In genomic region chr2:177883177-177883576, GRCh38 we compare ENCODE assay signal across 32 cellular contexts.
"Had no signal": no experiment of that assay in that cellular context is flagged by ENCODE, and none has a peak within 500 bp of the region (broad histone marks: within the 10 kb centered on the region; RNA-seq: fewer than 3 reads in every experiment).

No MANE protein-coding gene starts in this region.

- H3K4me1 ChIP-seq: adrenal gland, body of pancreas, colonic mucosa, esophagus squamous epithelium had no signal

- H3K4me3 Mint-ChIP-seq: activated CD4-positive, alpha-beta memory T cell treated with anti-CD3 and anti-CD28 coated beads, Interleukin-2, amount 10 ng/mL, durations not matched to agents 7 days and 5 days; activated CD4-positive, alpha-beta T cell treated with anti-CD3 and anti-CD28 coated beads, Interleukin-2, amount 10 ng/mL, durations not matched to agents 7 days and 5 days; activated naive CD4-positive, alpha-beta T cell treated with anti-CD3 and anti-CD28 coated beads, Interleukin-2, amount 50 U/mL, for 24 hours; activated naive CD8-positive, alpha-beta T cell treated with anti-CD3 and anti-CD28 coated beads for 36 hours; activated naive CD8-positive, alpha-beta T cell treated with anti-CD3 and anti-CD28 coated beads, Interleukin-2, amount 50 U/mL, for 24 hours; activated T-cell treated with anti-CD3 and anti-CD28 coated beads, Interleukin-2, amount 50 U/mL, for 24 hours; activated T-cell treated with anti-CD3 and anti-CD28 coated beads, Interleukin-2, amount 50 U/mL, for 72 hours; T-helper 17 cell; T-helper 2 cell treated with Interferon-gamma antibody and Interleukin-4, amounts not matched to agents 5 μg/mL and 100 μg/mL, for 36 hours had no signal

- H3K27ac Mint-ChIP-seq: activated CD4-positive, alpha-beta memory T cell treated with anti-CD3 and anti-CD28 coated beads, Interleukin-2, amount 10 ng/mL, durations not matched to agents 7 days and 5 days; activated CD4-positive, alpha-beta T cell treated with anti-CD3 and anti-CD28 coated beads, Interleukin-2, amount 10 ng/mL, durations not matched to agents 7 days and 5 days; activated naive CD4-positive, alpha-beta T cell treated with anti-CD3 and anti-CD28 coated beads, Interleukin-2, amount 50 U/mL, for 24 hours; activated naive CD8-positive, alpha-beta T cell treated with anti-CD3 and anti-CD28 coated beads for 36 hours; activated naive CD8-positive, alpha-beta T cell treated with anti-CD3 and anti-CD28 coated beads, Interleukin-2, amount 50 U/mL, for 24 hours; activated T-cell treated with anti-CD3 and anti-CD28 coated beads, Interleukin-2, amount 50 U/mL, for 24 hours; activated T-cell treated with anti-CD3 and anti-CD28 coated beads, Interleukin-2, amount 50 U/mL, for 72 hours; T-helper 17 cell; T-helper 2 cell treated with Interferon-gamma antibody and Interleukin-4, amounts not matched to agents 5 μg/mL and 100 μg/mL, for 36 hours had no signal

- H3K9me3 ChIP-seq: adrenal gland, body of pancreas, breast epithelium, colonic mucosa, esophagus squamous epithelium had no signal

- H3K9me3 Mint-ChIP-seq: activated CD4-positive, alpha-beta memory T cell treated with anti-CD3 and anti-CD28 coated beads, Interleukin-2, amount 10 ng/mL, durations not matched to agents 7 days and 5 days; activated CD4-positive, alpha-beta T cell treated with anti-CD3 and anti-CD28 coated beads, Interleukin-2, amount 10 ng/mL, durations not matched to agents 7 days and 5 days; activated naive CD4-positive, alpha-beta T cell treated with anti-CD3 and anti-CD28 coated beads, Interleukin-2, amount 50 U/mL, for 24 hours; activated naive CD8-positive, alpha-beta T cell treated with anti-CD3 and anti-CD28 coated beads, Interleukin-2, amount 50 U/mL, for 24 hours; activated T-cell treated with anti-CD3 and anti-CD28 coated beads, Interleukin-2, amount 50 U/mL, for 24 hours; activated T-cell treated with anti-CD3 and anti-CD28 coated beads, Interleukin-2, amount 50 U/mL, for 72 hours; T-helper 2 cell treated with Interferon-gamma antibody and Interleukin-4, amounts not matched to agents 5 μg/mL and 100 μg/mL, for 36 hours had no signal

- ATAC-seq: activated naive CD8-positive, alpha-beta T cell treated with anti-CD3 and anti-CD28 coated beads, Interleukin-2, amount 50 U/mL, for 24 hours; activated T-cell treated with anti-CD3 and anti-CD28 coated beads, Interleukin-2, amount 50 U/mL, for 72 hours; body of pancreas; T-helper 17 cell had no signal

- H3K36me3 Mint-ChIP-seq: activated naive CD4-positive, alpha-beta T cell treated with anti-CD3 and anti-CD28 coated beads, Interleukin-2, amount 50 U/mL, for 24 hours; activated naive CD8-positive, alpha-beta T cell treated with anti-CD3 and anti-CD28 coated beads for 36 hours had no signal

- H3K36me3 ChIP-seq: adrenal gland, breast epithelium, cardiac muscle cell, colonic mucosa, esophagus squamous epithelium had no signal

- H3K27me3 ChIP-seq: adrenal gland, body of pancreas, breast epithelium, cardiac muscle cell, colonic mucosa, esophagus squamous epithelium had no signal

- H3K27me3 Mint-ChIP-seq: activated naive CD8-positive, alpha-beta T cell treated with anti-CD3 and anti-CD28 coated beads, Interleukin-2, amount 50 U/mL, for 24 hours; activated T-cell treated with anti-CD3 and anti-CD28 coated beads, Interleukin-2, amount 50 U/mL, for 24 hours; T-helper 17 cell had no signal

- DNase-seq: activated CD4-positive, alpha-beta memory T cell treated with anti-CD3 and anti-CD28 coated beads, Interleukin-2, amount 10 ng/mL, durations not matched to agents 7 days and 5 days; activated CD4-positive, alpha-beta T cell treated with anti-CD3 and anti-CD28 coated beads for 1 hour; activated CD4-positive, alpha-beta T cell treated with anti-CD3 and anti-CD28 coated beads for 4 hours; activated CD4-positive, alpha-beta T cell treated with anti-CD3 and anti-CD28 coated beads, Interleukin-2, amount 10 ng/mL, durations not matched to agents 7 days and 5 days; activated CD4-positive, alpha-beta T cell treated with anti-CD3 and anti-CD28 coated beads, Interleukin-2, amount 50 U/mL, for 4 hours; activated CD8-positive, alpha-beta memory T cell treated with anti-CD3 and anti-CD28 coated beads, Interleukin-2, amount 50 U/mL, for 48 hours; activated gamma-delta T cell; activated naive CD4-positive, alpha-beta T cell; activated naive CD8-positive, alpha-beta T cell treated with anti-CD3 and anti-CD28 coated beads for 36 hours; activated naive CD8-positive, alpha-beta T cell treated with anti-CD3 and anti-CD28 coated beads, Interleukin-2, amount 50 U/mL, for 24 hours; activated T-cell treated with anti-CD3 and anti-CD28 coated beads for 4 hours; activated T-cell treated with anti-CD3 and anti-CD28 coated beads, Interleukin-2, amount 50 U/mL, for 24 hours; activated T-cell treated with anti-CD3 and anti-CD28 coated beads, Interleukin-2, amount 50 U/mL, for 72 hours; adrenal gland; amygdala; aorta; body of pancreas; central memory CD4-positive, alpha-beta T cell; cerebellar nuclear complex; colonic mucosa; effector CD8-positive, alpha-beta T cell; esophagus squamous epithelium; foreskin melanocyte; head of caudate nucleus; T-helper 1 cell; T-helper 17 cell; T1000 had no signal

- H3K4me1 Mint-ChIP-seq: activated CD4-positive, alpha-beta memory T cell treated with anti-CD3 and anti-CD28 coated beads, Interleukin-2, amount 10 ng/mL, durations not matched to agents 7 days and 5 days; activated CD4-positive, alpha-beta T cell treated with anti-CD3 and anti-CD28 coated beads, Interleukin-2, amount 10 ng/mL, durations not matched to agents 7 days and 5 days; activated naive CD4-positive, alpha-beta T cell treated with anti-CD3 and anti-CD28 coated beads, Interleukin-2, amount 50 U/mL, for 24 hours; activated naive CD8-positive, alpha-beta T cell treated with anti-CD3 and anti-CD28 coated beads for 36 hours; activated naive CD8-positive, alpha-beta T cell treated with anti-CD3 and anti-CD28 coated beads, Interleukin-2, amount 50 U/mL, for 24 hours; T-helper 17 cell had no signal

- H3K4me3 ChIP-seq: adrenal gland, body of pancreas, breast epithelium, cardiac muscle cell, colonic mucosa, esophagus squamous epithelium had no signal

- H3K27ac ChIP-seq: adrenal gland, body of pancreas, breast epithelium, cardiac muscle cell, colonic mucosa, epithelial cell of prostate, esophagus squamous epithelium had no signal
